ENCODE assay signal across 21 cellular contexts in genomic region chrX:23788946-23789345, GRCh38. TPM values are rescaled to one million over a fixed set of nuclear protein-coding genes. Genes with fewer than 3 reads are reported as not detected.
DNase-seq lines count a peak whose midpoint lies in the region; ATAC-seq, FAIRE-seq and TF ChIP-seq lines count a peak whose summit lies in the region.
"Had no signal": no experiment of that assay in that cellular context is flagged by ENCODE, and none has a peak within 500 bp of the region (broad histone marks: within the 10 kb centered on the region; RNA-seq: fewer than 3 reads in every experiment).

No MANE protein-coding gene starts in this region.

- H2AFZ ChIP-seq in HepG2 (ENCODE audit: low read length) (no peak overlapping the region), hepatocyte (no peak overlapping the region)

- TF ChIP-seq EP300 in HepG2 (IDR thresholded peaks at IDR 0.05; ENCODE audit: low read depth in 2 of 2, low read length in 2 of 2) (no peak), HepG2 (CRISPR knock-in tag; IDR thresholded peaks at IDR 0.05; ENCODE audit: borderline replicate concordance) (no peak)

- ATAC-seq in HepG2 (no peak), right lobe of liver (no peak), upper lobe of right lung (no peak), HG03521 (IDR thresholded peaks at IDR 0.05; ENCODE audit: unreplicated experiment) (no peak), GM18505 (IDR thresholded peaks at IDR 0.05; ENCODE audit: unreplicated experiment) (no peak)

- FAIRE-seq in HepG2 (lab: Jason Lieb, UNC) = no peak
- FAIRE-seq: GM12878, H1 had no signal

- no peak overlapping the region for H3K4me2 ChIP-seq in HepG2 (ENCODE audit: low read depth, low read length)
- no peak overlapping the region for H3K4me2 ChIP-seq in hepatocyte
- H3K4me2 ChIP-seq: KMS-11, SK-N-SH had no signal

- H3K4me1 ChIP-seq in HepG2 (ENCODE audit: insufficient read depth, low read length) (peaks cover 34% of the 10 kb centered on the region), right lobe of liver (peaks cover 0 to 7% (median 3%) of the 10 kb centered on the region in 4 donors), hepatocyte (ENCODE audit: insufficient read depth) (peaks cover 4% of the 10 kb centered on the region), upper lobe of right lung (no peaks in the 10 kb centered on the region)

- TF ChIP-seq CTCF in HepG2 (CRISPR knock-in tag; IDR thresholded peaks at IDR 0.05) = no peak
- TF ChIP-seq CTCF in right lobe of liver (IDR thresholded peaks at IDR 0.05) = no peak
- TF ChIP-seq CTCF in hepatocyte (IDR thresholded peaks at IDR 0.05; ENCODE audit: poor library complexity) = no peak
- no peak for TF ChIP-seq CTCF in upper lobe of right lung (IDR thresholded peaks at IDR 0.05)
- TF ChIP-seq CTCF in foreskin fibroblast (IDR thresholded peaks at IDR 0.05; ENCODE audit: low read depth, low read length) = no peak

- WGBS in HepG2 (ENCODE audit: low lambda C conversion rate) = 50% methylated on average over 3 of the region's 4 CpGs
- WGBS in right lobe of liver (ENCODE audit: insufficient coverage, low coverage, low lambda C conversion rate, missing lambda C conversion rate) = 44% methylated on average over 4 of the region's 4 CpGs
- 90% methylated on average over 4 of the region's 4 CpGs for WGBS in hepatocyte (ENCODE audit: low lambda C conversion rate, missing lambda C conversion rate)

- H3K27me3 ChIP-seq in HepG2 (ENCODE audit: control insufficient read depth in 1 of 2, insufficient read depth in 2 of 2, low read length in 2 of 2) (no peaks in the 10 kb centered on the region; a peak in 1 of 5 replicates), right lobe of liver (no peaks in the 10 kb centered on the region), hepatocyte (no peaks in the 10 kb centered on the region), upper lobe of right lung (no peaks in the 10 kb centered on the region)

- in situ Hi-C loops in HepG2 (cut with HindIII; ENCODE audit: extremely low pct_ligation_motif_present, low pct_unique_long_range_greater_than_20kb) = no loop called here

- TF ChIP-seq POLR2A in HepG2 (IDR thresholded peaks at IDR 0.05; ENCODE audit: insufficient read depth in 1 of 2, low read depth in 2 of 2, low read length in 2 of 2) = no peak
- no peak for TF ChIP-seq POLR2A in right lobe of liver (IDR thresholded peaks at IDR 0.05)
- TF ChIP-seq POLR2A in GM18505 (IDR thresholded peaks at IDR 0.05; ENCODE audit: borderline replicate concordance, extremely low read depth, insufficient read depth, insufficient read length) = no peak

- H3K4me3 ChIP-seq in HepG2 (replicated peaks in 1 of 3; ENCODE audit: insufficient read depth in 1 of 3, low read depth in 2 of 3, low read length in 3 of 3) (no peak overlapping the region), right lobe of liver (no peak overlapping the region), hepatocyte (no peak overlapping the region), upper lobe of right lung (no peak overlapping the region), foreskin fibroblast (ENCODE audit: low read depth in 1 of 2, low read length in 2 of 2) (no peak overlapping the region)
- H3K4me3 ChIP-seq: GM12878 had no signal

- H3K36me3 ChIP-seq in HepG2 (replicated peaks in 1 of 2; ENCODE audit: control insufficient read depth in 1 of 2, insufficient read depth in 2 of 2, low read length in 2 of 2) = peaks cover 0 to 1% of the 10 kb centered on the region in 2 experiments; a peak in 2 of 5 replicates
- peaks cover 0 to 13% (median 0%) of the 10 kb centered on the region in 4 donors for H3K36me3 ChIP-seq in right lobe of liver
- H3K36me3 ChIP-seq in hepatocyte (replicated peaks; ENCODE audit: insufficient read depth, low read depth) = no peaks in the 10 kb centered on the region
- H3K36me3 ChIP-seq in upper lobe of right lung = no peaks in the 10 kb centered on the region

- no peaks in the 10 kb centered on the region for H3K9me3 ChIP-seq in HepG2 (ENCODE audit: low read length)
- no peaks in the 10 kb centered on the region for H3K9me3 ChIP-seq in right lobe of liver
- no peaks in the 10 kb centered on the region for H3K9me3 ChIP-seq in hepatocyte (ENCODE audit: low read depth)
- H3K9me3 ChIP-seq in upper lobe of right lung = no peaks in the 10 kb centered on the region
- H3K9me3 ChIP-seq: Caco-2, SK-N-SH had no signal

- DNase-seq in HepG2 (ENCODE audit: low spot score) (no peak), right lobe of liver (no peak), SW480 (ENCODE audit: low spot score) (peak; percentile 54), hepatocyte (ENCODE audit: low spot score) (no peak), upper lobe of right lung (no peak), foreskin fibroblast (no peak)
- DNase-seq: Caco-2; CD4-positive, CD25-positive, alpha-beta regulatory T cell; NCI-H1105 treated with DMSO at 0.1 percent for 48 hours; NCI-H1694; NCI-H510A treated with DMSO at 0.1 percent for 48 hours; NCI-H774; OCI-M1; SHP77; SK-N-SH had no signal

- intact Hi-C loops in HepG2 (cut with micrococcal nuclease; ENCODE audit: unreplicated experiment) = loop anchor here (10.0 kb wide), 1 partner anchor 1944 kb away; no protein-coding TSS in a partner anchor
- intact Hi-C loops in right lobe of liver (cut with DNase I) = no loop called here
- intact Hi-C loops in upper lobe of right lung (cut with DNase I) = no loop called here

- BruUV-seq in HepG2 (replicated peaks; lab: Mats Ljungman, UMichigan) = no TSS peak

- no peak for TF ChIP-seq RAD21 in HepG2 (CRISPR knock-in tag; IDR thresholded peaks at IDR 0.05)

- peaks cover 12% of the 10 kb centered on the region for H3K79me2 ChIP-seq in HepG2 (ENCODE audit: insufficient read depth, low read length)
- H3K79me2 ChIP-seq in hepatocyte = peaks cover 19% of the 10 kb centered on the region

- no peak overlapping the region for H3K9ac ChIP-seq in HepG2 (ENCODE audit: insufficient read depth, low read depth, low read length)
- H3K9ac ChIP-seq: KMS-11, SK-N-SH had no signal

- peaks cover 12% of the 10 kb centered on the region for H4K20me1 ChIP-seq in HepG2 (ENCODE audit: insufficient read depth, low read length)
- peaks cover 12% of the 10 kb centered on the region for H4K20me1 ChIP-seq in hepatocyte (ENCODE audit: insufficient read depth, poor library complexity, severe bottlenecking)

- H3K9me2 ChIP-seq in hepatocyte (replicated peaks; ENCODE audit: insufficient read depth) = no peaks in the 10 kb centered on the region
- H3K9me2 ChIP-seq: SK-N-SH had no signal

- CTCF ChIA-PET in HepG2 (lab: Yijun Ruan, JAX; ENCODE audit: low intra/inter-chr PET ratio, low total read pairs) = no interaction called here

- POLR2A ChIA-PET in HepG2 (lab: Yijun Ruan, JAX) = no interaction called here

- no peak overlapping the region for H3K27ac ChIP-seq in HepG2 (ENCODE audit: extremely low read length, insufficient read depth, low read length)
- no peak overlapping the region for H3K27ac ChIP-seq in right lobe of liver
- peak overlapping the region; percentile 85 for H3K27ac ChIP-seq in hepatocyte
- peak overlapping the region; percentile 36 for H3K27ac ChIP-seq in upper lobe of right lung
- H3K27ac ChIP-seq: 22Rv1, KMS-11 had no signal

RNA-seq across cellular contexts. Expression of gene SAT1, which starts 6.0 kb away (rescaled TPM):
- 216 and 237 TPM in 2 replicates for total RNA-seq in HepG2 (2016; rRNA removed; fragmentation: Illumina TruSeq; extraction: Trizol)
- total RNA-seq in HepG2 (2016; cell fraction: cytosol; rRNA removed; fragmentation: Illumina TruSeq; extraction: Trizol; ENCODE audit: low read depth) = 71.5 and 78.9 TPM in 2 replicates
- 224 and 242 TPM in 2 replicates for total RNA-seq in HepG2 (2016; cell fraction: insoluble cytoplasmic fraction; rRNA removed; fragmentation: Illumina TruSeq; extraction: Trizol)
- total RNA-seq in HepG2 (2016; cell fraction: membrane; rRNA removed; fragmentation: Illumina TruSeq; extraction: Trizol) = 183 and 209 TPM in 2 replicates
- 221 and 242 TPM in 2 replicates for total RNA-seq in HepG2 (2016; cell fraction: nucleus; rRNA removed; fragmentation: Illumina TruSeq; extraction: Trizol)
- 1,213 and 1,243 TPM in 2 replicates for polyA plus RNA-seq in HepG2 (2011; rRNA removed)
- 501 and 788 TPM in 2 replicates for polyA plus RNA-seq in HepG2 (2011; cell fraction: cytosol; rRNA removed)
- 2,273 and 3,133 TPM in 2 replicates for polyA plus RNA-seq in HepG2 (2011; cell fraction: nucleus; rRNA removed)
- 931 and 961 TPM in 2 replicates for polyA plus RNA-seq in HepG2 (2012)
- polyA plus RNA-seq in HepG2 (2016; cell fraction: cytosol; fragmentation: Illumina TruSeq; extraction: Trizol; ENCODE audit: low read depth) = 82.9 and 86.6 TPM in 2 replicates
- 238 and 267 TPM in 2 replicates for polyA plus RNA-seq in HepG2 (2016; cell fraction: insoluble cytoplasmic fraction; fragmentation: Illumina TruSeq; extraction: Trizol; ENCODE audit: low read depth)
- 166 and 177 TPM in 2 replicates for polyA plus RNA-seq in HepG2 (2016; cell fraction: membrane; fragmentation: Illumina TruSeq; extraction: Trizol; ENCODE audit: low read depth)
- 367 and 400 TPM in 2 replicates for polyA plus RNA-seq in HepG2 (2016; cell fraction: nucleus; fragmentation: Illumina TruSeq; extraction: Trizol; ENCODE audit: insufficient read depth, low read depth)
- 38.8 and 128 TPM in 2 replicates for polyA minus RNA-seq in HepG2 (2011; rRNA and poly(A)+ RNA removed; ENCODE audit: low replicate concordance)
- 149 and 175 TPM in 2 replicates for polyA minus RNA-seq in HepG2 (2011; cell fraction: cytosol; rRNA and poly(A)+ RNA removed)
- polyA minus RNA-seq in HepG2 (2011; cell fraction: nucleus; rRNA and poly(A)+ RNA removed) = 734 and 963 TPM in 2 replicates
- total RNA-seq in right lobe of liver = 100 to 1,000 TPM; 215 to 640 (median 291) TPM
- 1,753 and 1,822 TPM in 2 replicates for total RNA-seq in hepatocyte
- polyA plus RNA-seq in hepatocyte = 2,173 and 2,458 TPM in 2 replicates
- 784 TPM for total RNA-seq in upper lobe of right lung

RNA-seq across cellular contexts. Expression of gene ACOT9, which starts 45.9 kb away (rescaled TPM):
- total RNA-seq in HepG2 (2016; rRNA removed; fragmentation: Illumina TruSeq; extraction: Trizol) (35.1 and 36.9 TPM in 2 replicates), right lobe of liver (10 to 100 TPM in 5 of 6 experiments, 1 to 10 TPM in 1; 8.9 to 20.2 (median 14.6) TPM), hepatocyte (26.9 and 38.5 TPM in 2 replicates), upper lobe of right lung (42.0 TPM)
- total RNA-seq in HepG2 (2016; cell fraction: cytosol; rRNA removed; fragmentation: Illumina TruSeq; extraction: Trizol; ENCODE audit: low read depth) = 9.2 and 9.7 TPM in 2 replicates
- 34.3 and 34.8 TPM in 2 replicates for total RNA-seq in HepG2 (2016; cell fraction: insoluble cytoplasmic fraction; rRNA removed; fragmentation: Illumina TruSeq; extraction: Trizol)
- total RNA-seq in HepG2 (2016; cell fraction: membrane; rRNA removed; fragmentation: Illumina TruSeq; extraction: Trizol) = 9.3 and 11.4 TPM in 2 replicates
- total RNA-seq in HepG2 (2016; cell fraction: nucleus; rRNA removed; fragmentation: Illumina TruSeq; extraction: Trizol) = 35.5 and 38.1 TPM in 2 replicates
- polyA plus RNA-seq in HepG2 (2011; rRNA removed) (28.7 and 33.3 TPM in 2 replicates), hepatocyte (35.9 and 47.6 TPM in 2 replicates)
- 13.6 and 18.4 TPM in 2 replicates for polyA plus RNA-seq in HepG2 (2011; cell fraction: cytosol; rRNA removed)
- 46.5 and 58.9 TPM in 2 replicates for polyA plus RNA-seq in HepG2 (2011; cell fraction: nucleus; rRNA removed)
- polyA plus RNA-seq in HepG2 (2012) = 21.9 and 23.2 TPM in 2 replicates
- 3.1 and 3.8 TPM in 2 replicates for polyA plus RNA-seq in HepG2 (2016; cell fraction: cytosol; fragmentation: Illumina TruSeq; extraction: Trizol; ENCODE audit: low read depth)
- 26.2 and 26.3 TPM in 2 replicates for polyA plus RNA-seq in HepG2 (2016; cell fraction: insoluble cytoplasmic fraction; fragmentation: Illumina TruSeq; extraction: Trizol; ENCODE audit: low read depth)
- polyA plus RNA-seq in HepG2 (2016; cell fraction: membrane; fragmentation: Illumina TruSeq; extraction: Trizol; ENCODE audit: low read depth) = 5.8 and 5.9 TPM in 2 replicates
- 71.1 and 73.9 TPM in 2 replicates for polyA plus RNA-seq in HepG2 (2016; cell fraction: nucleus; fragmentation: Illumina TruSeq; extraction: Trizol; ENCODE audit: insufficient read depth, low read depth)
- 21.3 and 33.6 TPM in 2 replicates for polyA minus RNA-seq in HepG2 (2011; rRNA and poly(A)+ RNA removed; ENCODE audit: low replicate concordance)
- 14.2 and 15.7 TPM in 2 replicates for polyA minus RNA-seq in HepG2 (2011; cell fraction: cytosol; rRNA and poly(A)+ RNA removed)
- polyA minus RNA-seq in HepG2 (2011; cell fraction: nucleus; rRNA and poly(A)+ RNA removed) = 34.6 and 40.5 TPM in 2 replicates

Comparison
In these comparisons a context has a peak if more than half of its experiments do, and no peak if none do; other contexts are left out.
1. H3K27ac ChIP-seq: peak in hepatocyte (single experiment) and upper lobe of right lung (single experiment); none in HepG2 (single experiment) and right lobe of liver (0 of 3).